1 cellular context compared by ENCODE assay signal in genomic region chr11:128687321-128687720, GRCh38.
TF ChIP-seq lines count a peak whose summit lies in the region.

No MANE protein-coding gene starts in this region.

TF ChIP-seq in IMR-90, 13 proteins besides CTCF, POLR2A, EP300 and RAD21:
- TF ChIP-seq RFX5 (IDR thresholded peaks at IDR 0.05; ENCODE audit: low read depth, low read length) (no peak), NFE2L2 (IDR thresholded peaks at IDR 0.05; ENCODE audit: low read depth, low read length) (no peak), SMC3 (IDR thresholded peaks at IDR 0.05; ENCODE audit: low read depth, low read length) (no peak), BHLHE40 (IDR thresholded peaks at IDR 0.05; ENCODE audit: low read depth, low read length) (no peak), MXI1 (IDR thresholded peaks at IDR 0.05; ENCODE audit: borderline replicate concordance, low read depth, low read length) (no peak), FOS (IDR thresholded peaks at IDR 0.05; ENCODE audit: low read depth, low read length) (no peak), ELK1 (IDR thresholded peaks at IDR 0.05; ENCODE audit: borderline replicate concordance, low read depth, low read length) (no peak), CHD1 (IDR thresholded peaks at IDR 0.05; ENCODE audit: low read depth, low read length) (no peak), CEBPB (IDR thresholded peaks at IDR 0.05; ENCODE audit: low read depth, low read length) (no peak), RCOR1 (IDR thresholded peaks at IDR 0.05; ENCODE audit: insufficient replicate concordance, low read length) (no peak), MAFK (IDR thresholded peaks at IDR 0.05; ENCODE audit: low read depth, low read length) (no peak), MAZ (IDR thresholded peaks at IDR 0.05; ENCODE audit: borderline replicate concordance, low read depth, low read length) (no peak)
- TF ChIP-seq, protein P1, sequence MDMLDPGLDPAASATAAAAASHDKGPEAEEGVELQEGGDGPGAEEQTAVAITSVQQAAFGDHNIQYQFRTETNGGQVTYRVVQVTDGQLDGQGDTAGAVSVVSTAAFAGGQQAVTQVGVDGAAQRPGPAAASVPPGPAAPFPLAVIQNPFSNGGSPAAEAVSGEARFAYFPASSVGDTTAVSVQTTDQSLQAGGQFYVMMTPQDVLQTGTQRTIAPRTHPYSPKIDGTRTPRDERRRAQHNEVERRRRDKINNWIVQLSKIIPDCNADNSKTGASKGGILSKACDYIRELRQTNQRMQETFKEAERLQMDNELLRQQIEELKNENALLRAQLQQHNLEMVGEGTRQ (IDR thresholded peaks at IDR 0.05; ENCODE audit: low read depth, low read length) = no peak
